Comparison of ENCODE assay signal across 8 cellular contexts in genomic region chr11:117316197-117316961, GRCh38. TPM values are rescaled to one million over a fixed set of nuclear protein-coding genes. Genes with fewer than 3 reads are reported as not detected.
DNase-seq lines count a peak whose midpoint lies in the region; ATAC-seq and TF ChIP-seq lines count a peak whose summit lies in the region.

TSS of gene BACE1 (minus strand) at chr11:117316256. CDS start at chr11:117315795, 461 bp downstream.

- H3K27me3 Mint-ChIP-seq in immature natural killer cell (ENCODE audit: low read depth in 3 of 3): peaks cover 7 to 12% (median 11%) of the 10 kb centered on the region in 3 donors

- H3K79me2 ChIP-seq in DND-41 (ENCODE audit: insufficient read depth, low read length) (no peaks in the 10 kb centered on the region), OCI-LY7 (ENCODE audit: insufficient read depth, low read depth, low read length) (no peaks in the 10 kb centered on the region)

- CTCF ChIA-PET in OCI-LY7 (lab: Charles Lee; ENCODE audit: unreplicated experiment): no interaction called here

- H3K9me2 ChIP-seq in OCI-LY7 (ENCODE audit: insufficient read depth, low read length): no peaks in the 10 kb centered on the region

- BruUV-seq in OCI-LY7 (replicated peaks; lab: Mats Ljungman, UMichigan): no TSS peak

- H3K36me3 ChIP-seq in DND-41 (ENCODE audit: insufficient read depth, low read length) (no peaks in the 10 kb centered on the region), OCI-LY7 (ENCODE audit: insufficient read depth, low read length) (no peaks in the 10 kb centered on the region)

- H3K4me1 ChIP-seq in DND-41 (ENCODE audit: insufficient read depth, low read length) (peaks cover 10% of the 10 kb centered on the region), OCI-LY7 (ENCODE audit: insufficient read depth, low read length, poor library complexity, severe bottlenecking) (no peaks in the 10 kb centered on the region)

- H3K27ac ChIP-seq in DND-41 (ENCODE audit: low read length): no peak within 1 kb of the TSS
- no peak within 1 kb of the TSS for H3K27ac ChIP-seq in OCI-LY7 (ENCODE audit: low read depth, low read length, poor library complexity, severe bottlenecking)

- peaks cover 8 to 13% of the 10 kb centered on the region in 2 donors for H3K4me1 Mint-ChIP-seq in immature natural killer cell

- peak within 1 kb of the TSS; percentile 64 to 72 (median 66) for H3K4me3 Mint-ChIP-seq in immature natural killer cell

- DNase-seq in DND-41 (peak; percentile 35), M059J (ENCODE audit: low read depth) (peak; percentile 89), SK-N-DZ (ENCODE audit: low spot score) (peak; percentile 79), cerebellar nuclear complex (lab: John Stamatoyannopoulos, UW) (peak; percentile 61 to 87), immature natural killer cell (no peak), sciatic nerve (ENCODE audit: low spot score) (peak; percentile 87), OCI-LY7 (ENCODE audit: low spot score) (no peak)
- DNase-seq in stimulated activated CD4-positive, alpha-beta T cell treated with anti-CD3 and anti-CD28 coated beads, Interleukin-2, amount 100 ng/mL, for 24 hours: no peak

- H4K20me1 ChIP-seq in DND-41 (ENCODE audit: insufficient read depth, low read length): peaks cover 4% of the 10 kb centered on the region; the same call in 1 of the 2 replicates
- H4K20me1 ChIP-seq in OCI-LY7 (ENCODE audit: insufficient read depth, low read length): no peaks in the 10 kb centered on the region

- H3K36me3 Mint-ChIP-seq in immature natural killer cell: no peaks in the 10 kb centered on the region

- intact Hi-C loops in sciatic nerve (cut with DNase I): no loop called here
- intact Hi-C loops in OCI-LY7 (cut with micrococcal nuclease; ENCODE audit: unreplicated experiment): no loop called here

- H3K27ac Mint-ChIP-seq in immature natural killer cell: peak within 1 kb of the TSS in 1 of 6 donors; percentile 4

- ATAC-seq in DND-41 (ENCODE audit: insufficient read depth, low read depth) (peak; percentile 71), sciatic nerve (peak; percentile 96)

- peaks cover 53% of the 10 kb centered on the region for H3K27me3 ChIP-seq in DND-41 (ENCODE audit: insufficient read depth, low read length, poor library complexity)

- POLR2A ChIA-PET in OCI-LY7 (lab: Charles Lee): no interaction called here

- H3K4me3 ChIP-seq in DND-41 (ENCODE audit: low read depth in 1 of 2, low read length in 2 of 2): peak within 1 kb of the TSS in 1 of 2 experiments; percentile 50; a peak in 2 of 4 replicates
- no peak within 1 kb of the TSS for H3K4me3 ChIP-seq in OCI-LY7 (ENCODE audit: low read depth, low read length, poor library complexity, severe bottlenecking)

- H2AFZ ChIP-seq in DND-41 (ENCODE audit: low read depth, low read length) (peak within 1 kb of the TSS; percentile 61), OCI-LY7 (ENCODE audit: low read length) (no peak within 1 kb of the TSS)

- TF ChIP-seq CTCF in DND-41 (IDR thresholded peaks at IDR 0.05; ENCODE audit: borderline replicate concordance, extremely low read depth, low read length, poor library complexity, severe bottlenecking): no peak
- TF ChIP-seq CTCF in OCI-LY7 (conservative IDR thresholded peaks at IDR 0.05; ENCODE audit: low read length): no peak

- H3K9me3 Mint-ChIP-seq in immature natural killer cell: no peaks in the 10 kb centered on the region

- H3K4me2 ChIP-seq in DND-41 (ENCODE audit: insufficient read depth, low read length) (peak within 1 kb of the TSS; percentile 66), OCI-LY7 (ENCODE audit: low read length) (no peak within 1 kb of the TSS)

- H3K9me3 ChIP-seq in DND-41 (ENCODE audit: insufficient read depth, low read length, severe bottlenecking) (no peaks in the 10 kb centered on the region), OCI-LY7 (ENCODE audit: low read length) (no peaks in the 10 kb centered on the region)

- peak within 1 kb of the TSS; percentile 34; the same call in 1 of the 2 replicates for H3K9ac ChIP-seq in DND-41 (ENCODE audit: low read depth, low read length)

RNA-seq across cellular contexts. Expression of gene BACE1, which starts in this region (rescaled TPM):
- total RNA-seq in M059J (2014; rRNA removed; shearing (Covaris generic)): 40.9 and 43.3 TPM in 2 replicates
- polyA plus RNA-seq in SK-N-DZ (2014; cell fraction: cytosol; rRNA removed): 3.0 and 5.0 TPM in 2 replicates
- 4.9 and 9.7 TPM in 2 replicates for polyA plus RNA-seq in SK-N-DZ (2014; cell fraction: nucleus; rRNA removed)
- 1 to 10 TPM in 1 of 3 donors, under 1 TPM in 1, not detected in 1; 0.04 to 1.0 TPM for polyA plus RNA-seq in immature natural killer cell
- total RNA-seq in sciatic nerve (30.8 TPM), OCI-LY7 (2022) (not detected in 2 replicates)
- total RNA-seq in OCI-LY7 (2014; rRNA removed; shearing (Covaris generic)): 0.03 TPM in 1 of 2 replicates, not detected in the other

Comparison
In these comparisons a context has a peak if more than half of its experiments do, and no peak if none do; other contexts are left out.
1. RNA of gene BACE1 (total RNA-seq): 40.9 to 43.3 TPM in M059J and 30.8 TPM in sciatic nerve (single experiment); 0.03 TPM in OCI-LY7; every median in the first group is over 10 times any median in the second.
2. DNase-seq: peak in DND-41 (single experiment), M059J (single experiment), SK-N-DZ (single experiment), cerebellar nuclear complex (2 of 2) and sciatic nerve (single experiment); none in immature natural killer cell (0 of 3), OCI-LY7 (single experiment) and stimulated activated CD4-positive, alpha-beta T cell treated with anti-CD3 and anti-CD28 coated beads, Interleukin-2, amount 100 ng/mL, for 24 hours (0 of 2).